ENCODE assay signal across 8 cellular contexts in the genomic region with DNA sequence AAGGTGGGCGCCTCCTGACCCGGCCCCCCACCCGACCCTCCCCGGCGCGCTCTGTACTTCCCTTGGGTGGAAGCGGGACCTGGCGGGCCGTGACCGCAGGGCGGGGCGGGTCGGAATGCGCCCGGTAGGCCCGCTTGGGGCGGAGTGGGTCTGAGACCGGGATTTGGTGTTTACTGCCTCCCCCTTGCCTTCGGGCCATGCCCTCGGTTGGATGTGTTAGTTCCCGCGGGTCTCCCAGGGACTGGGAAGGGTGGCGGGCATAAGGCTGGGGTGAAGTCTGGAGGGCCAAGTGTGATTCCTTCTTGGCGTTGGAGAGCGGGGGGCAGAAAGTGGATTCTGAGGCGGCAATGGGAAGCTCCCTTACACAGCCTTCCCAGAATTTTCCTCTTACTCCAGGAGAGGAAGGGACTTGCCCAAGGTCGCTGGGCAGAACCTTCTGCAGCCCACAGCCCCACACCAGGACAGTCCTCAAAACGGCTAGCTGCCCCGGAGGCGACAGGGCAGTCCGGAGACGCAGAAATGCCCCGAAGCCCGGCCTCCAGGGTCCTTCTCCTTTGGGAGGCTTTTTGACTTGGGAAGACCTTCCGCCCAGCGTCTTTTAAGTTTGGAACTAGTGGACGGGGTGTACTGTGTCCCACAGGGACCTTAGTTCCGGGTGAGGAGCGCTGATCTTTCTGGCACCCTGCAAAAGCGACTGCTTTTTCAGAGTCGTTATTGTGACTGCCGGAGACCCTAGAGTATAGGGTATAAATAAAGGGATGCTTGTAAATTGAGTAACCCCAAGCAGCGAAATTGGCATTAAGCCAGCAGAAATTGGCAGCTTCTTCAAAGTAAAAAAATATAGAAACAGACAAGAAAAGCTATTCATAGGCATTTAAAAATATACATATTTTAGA. TPM values are rescaled to one million over a fixed set of nuclear protein-coding genes. Genes with fewer than 3 reads are reported as not detected.
A peak's percentile ranks its signal among the peaks of the same experiment; 100 is the strongest.
DNase-seq lines count a peak whose midpoint lies in the region; ATAC-seq and TF ChIP-seq lines count a peak whose summit lies in the region.

No MANE protein-coding gene starts in this region.

- TF ChIP-seq CTCF in GM20000 (IDR thresholded peaks at IDR 0.05; ENCODE audit: extremely low read depth, missing control alignments): no peak
- no peak for TF ChIP-seq CTCF in coronary artery (IDR thresholded peaks at IDR 0.05)
- no peak for TF ChIP-seq CTCF in right lobe of liver (IDR thresholded peaks at IDR 0.05)
- TF ChIP-seq CTCF in stomach (IDR thresholded peaks at IDR 0.05): no peak

- H3K4me3 ChIP-seq in coronary artery (peak overlapping the region; percentile 91), right lobe of liver (peak overlapping the region; percentile 93 to 100 (median 97)), stomach (peak overlapping the region; percentile 79 to 98 (median 87))

- 8% methylated on average over 18 of the region's 43 CpGs for WGBS in right lobe of liver (ENCODE audit: insufficient coverage, low coverage, low lambda C conversion rate, missing lambda C conversion rate)
- 2 to 3% (median 3%) methylated on average over 25 to 43 of the region's 43 CpGs for WGBS in stomach, 5 donors

- TF ChIP-seq POLR2A in right lobe of liver (IDR thresholded peaks at IDR 0.05) (no peak), stomach (IDR thresholded peaks at IDR 0.05) (no peak)

- H3K4me1 ChIP-seq in right lobe of liver (no peaks in the 10 kb centered on the region), stomach (peaks cover 0 to 36% (median 14%) of the 10 kb centered on the region in 4 donors)

- no peaks in the 10 kb centered on the region for H3K27me3 ChIP-seq in right lobe of liver
- no peaks in the 10 kb centered on the region for H3K27me3 ChIP-seq in stomach

- H3K9me3 ChIP-seq in right lobe of liver (peaks cover 0 to 3% (median 0%) of the 10 kb centered on the region in 4 donors), stomach (peaks cover 0 to 7% (median 0%) of the 10 kb centered on the region in 4 donors)

- intact Hi-C loops in right lobe of liver (cut with DNase I) (no loop called here), stomach (cut with DNase I; ENCODE audit: low total_unique reads) (no loop called here)

- peak; percentile 37 for ATAC-seq in HG03521 (IDR thresholded peaks at IDR 0.05; ENCODE audit: unreplicated experiment)
- peak; percentile 65 to 70 (median 69) for ATAC-seq in right lobe of liver

- TF ChIP-seq EP300 in stomach (IDR thresholded peaks at IDR 0.05): no peak

- DNase-seq in GM03348 (ENCODE audit: low spot score): peak; percentile 68
- peak; percentile 52 for DNase-seq in GM20000 (ENCODE audit: low spot score)
- peak in 4 of 5 experiments; percentile 1 to 28 (median 4) for DNase-seq in T-helper 2 cell
- DNase-seq in coronary artery (ENCODE audit: low spot score): peak; percentile 87
- peak; percentile 46 to 60 (median 57) for DNase-seq in right lobe of liver
- peak; percentile 48 for DNase-seq in stomach
- no peak for DNase-seq in RPMI8226

- peak overlapping the region; percentile 98 to 99 for H3K27ac ChIP-seq in coronary artery
- peak overlapping the region; percentile 81 to 93 (median 84) for H3K27ac ChIP-seq in right lobe of liver
- H3K27ac ChIP-seq in stomach: peak overlapping the region; percentile 86 to 98 (median 95)

- H3K36me3 ChIP-seq in right lobe of liver (no peaks in the 10 kb centered on the region), stomach (no peaks in the 10 kb centered on the region)

RNA-seq across cellular contexts. Expression of a gene that starts 0.6 kb away (rescaled TPM):
- total RNA-seq in right lobe of liver (10 to 100 TPM in 2 of 6 experiments, 1 to 10 TPM in 4; 3.2 to 13.5 (median 7.4) TPM), stomach (10 to 100 TPM; 18.2 to 39.5 (median 19.8) TPM)
- polyA plus RNA-seq in stomach: 10 to 100 TPM in 2 of 3 donors, 1 to 10 TPM in 1; 5.1 to 11.0 (median 10.1) TPM
